In the genomic region with DNA sequence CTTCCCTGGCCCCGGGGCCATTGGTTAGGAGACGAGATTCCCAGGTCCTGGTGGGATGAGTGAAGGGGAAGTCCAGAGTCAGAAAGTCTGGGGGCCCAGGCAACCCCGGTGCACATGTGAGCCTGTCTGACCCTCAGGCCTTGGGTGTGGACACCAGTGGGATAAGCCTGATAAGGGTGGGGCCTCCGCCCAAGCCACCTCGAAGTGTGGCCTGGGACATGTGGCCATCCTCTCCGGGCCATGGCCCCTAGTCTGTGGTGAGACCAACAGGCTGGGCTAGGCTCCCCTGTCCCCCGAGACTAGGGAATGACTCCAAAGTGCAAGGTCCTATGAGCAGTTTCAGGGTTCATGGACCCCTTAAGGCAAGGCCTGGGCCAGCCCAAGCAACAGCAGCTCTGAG, we compare ENCODE assay signal across 34 cellular contexts. TPM values are rescaled to one million over a fixed set of nuclear protein-coding genes. Genes with fewer than 3 reads are reported as not detected.
"Had no signal": no experiment of that assay in that cellular context is flagged by ENCODE, and none has a peak within 500 bp of the region (broad histone marks: within the 10 kb centered on the region; RNA-seq: fewer than 3 reads in every experiment).

No MANE protein-coding gene starts in this region.

- H3K9ac ChIP-seq: parathyroid adenoma had no signal

- ATAC-seq: gastroesophageal sphincter; heart right ventricle; left lung; natural killer cell treated with Interleukin-12 subunit alpha and Interleukin-12 subunit beta and Interleukin-15 and Interleukin-18, amount 100 ng/mL, for 72 hours; sciatic nerve; stimulated activated effector memory CD8-positive, alpha-beta T cell treated with anti-CD3 and anti-CD28 coated beads, Interleukin-12 subunit alpha, Interleukin-12 subunit beta, amount 100 ng/mL, for 72 hours had no signal

- H3K9me3 ChIP-seq: esophagus muscularis mucosa, gastroesophageal sphincter, heart right ventricle, left lung, mucosa of descending colon, stomach, tibial artery, upper lobe of left lung had no signal

- H3K27ac ChIP-seq: epithelial cell of prostate, esophagus muscularis mucosa, foreskin keratinocyte, gastroesophageal sphincter, heart right ventricle, left lung, parathyroid adenoma, stomach, tibial artery, upper lobe of left lung had no signal

- H3K4me1 Mint-ChIP-seq: neural crest cell; stimulated activated effector memory CD8-positive, alpha-beta T cell treated with anti-CD3 and anti-CD28 coated beads, Interleukin-12 subunit alpha, Interleukin-12 subunit beta, amount 100 ng/mL, for 72 hours had no signal

- H3K27ac Mint-ChIP-seq: mesothelial cell of epicardium; natural killer cell treated with Interleukin-12 subunit alpha and Interleukin-12 subunit beta and Interleukin-15 and Interleukin-18, amount 100 ng/mL, for 72 hours; progenitor cell of endocrine pancreas; stimulated activated effector memory CD8-positive, alpha-beta T cell treated with anti-CD3 and anti-CD28 coated beads, Interleukin-12 subunit alpha, Interleukin-12 subunit beta, amount 100 ng/mL, for 72 hours had no signal

- H3K4me1 ChIP-seq: foreskin keratinocyte, heart right ventricle, left lung, parathyroid adenoma had no signal

- H3K9me3 Mint-ChIP-seq: mesothelial cell of epicardium; naive B cell; natural killer cell treated with Interleukin-12 subunit alpha and Interleukin-12 subunit beta and Interleukin-15 and Interleukin-18, amount 100 ng/mL, for 72 hours; neural crest cell; stimulated activated effector memory CD8-positive, alpha-beta T cell treated with anti-CD3 and anti-CD28 coated beads, Interleukin-12 subunit alpha, Interleukin-12 subunit beta, amount 100 ng/mL, for 72 hours had no signal

- H3K36me3 Mint-ChIP-seq: natural killer cell treated with Interleukin-12 subunit alpha and Interleukin-12 subunit beta and Interleukin-15 and Interleukin-18, amount 100 ng/mL, for 72 hours; stimulated activated effector memory CD8-positive, alpha-beta T cell treated with anti-CD3 and anti-CD28 coated beads, Interleukin-12 subunit alpha, Interleukin-12 subunit beta, amount 100 ng/mL, for 72 hours had no signal

- H3K4me3 ChIP-seq: esophagus muscularis mucosa, gastroesophageal sphincter, heart right ventricle, left lung, mucosa of descending colon, stomach, tibial artery, upper lobe of left lung had no signal

- H3K4me3 Mint-ChIP-seq: mesothelial cell of epicardium; naive B cell; natural killer cell treated with Interleukin-12 subunit alpha and Interleukin-12 subunit beta and Interleukin-15 and Interleukin-18, amount 100 ng/mL, for 72 hours; neural crest cell; stimulated activated effector memory CD8-positive, alpha-beta T cell treated with anti-CD3 and anti-CD28 coated beads, Interleukin-12 subunit alpha, Interleukin-12 subunit beta, amount 100 ng/mL, for 72 hours had no signal

- DNase-seq: cortex of kidney; effector CD4-positive, alpha-beta T cell; foreskin keratinocyte; heart right ventricle; hippocampal formation; left cardiac atrium; left lung; mesenchymal stem cell; mucosa of descending colon; naive B cell; stimulated activated CD4-positive, alpha-beta T cell treated with anti-CD3 and anti-CD28 coated beads, Interleukin-2, amount 100 ng/mL, for 24 hours; stimulated activated CD4-positive, alpha-beta T cell treated with anti-CD3 and anti-CD28 coated beads, Interleukin-4, amount 100 ng/mL, for 24 hours; stimulated activated naive CD4-positive, alpha-beta T cell treated with Interleukin-2 at 50 U/mL for 16 hours; stomach; tibial artery; upper lobe of left lung had no signal

RNA-seq across cellular contexts. Expression of a gene that starts 6.3 kb away (rescaled TPM):
- total RNA-seq: dermis microvascular lymphatic vessel endothelial cell, fibroblast of lung, foreskin keratinocyte, heart right ventricle, kidney epithelial cell, left cardiac atrium, left lung, lower leg skin, lung microvascular endothelial cell, mesothelial cell of epicardium, neural crest cell, osteoblast, sciatic nerve, skeletal muscle tissue, stomach, subcutaneous adipose tissue had no signal
- polyA plus RNA-seq: fibroblast of lung had no signal
